In the genomic region with DNA sequence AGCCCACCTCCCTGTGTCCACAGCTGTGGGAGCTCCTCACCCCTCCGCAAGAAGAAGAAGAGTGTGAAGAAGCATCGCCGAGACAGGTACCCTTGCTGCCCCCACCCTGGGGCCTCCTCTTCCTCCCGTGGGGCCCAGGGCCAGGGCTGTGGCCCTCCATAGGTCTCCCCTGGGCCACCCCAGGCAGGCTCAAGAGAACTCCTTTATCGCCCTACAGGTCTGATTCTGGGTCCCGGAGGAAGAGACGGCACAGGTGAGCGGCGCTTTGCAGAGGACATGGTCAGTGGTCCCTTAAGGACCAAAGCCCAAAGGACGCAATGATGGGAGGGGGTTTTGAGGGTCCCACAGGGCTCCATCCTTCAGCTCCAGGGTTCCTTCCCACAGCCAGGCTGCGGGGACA, we compare ENCODE assay signal across 29 cellular contexts. TPM values are rescaled to one million over a fixed set of nuclear protein-coding genes. Genes with fewer than 3 reads are reported as not detected.
"Had no signal": no experiment of that assay in that cellular context is flagged by ENCODE, and none has a peak within 500 bp of the region (broad histone marks: within the 10 kb centered on the region; RNA-seq: fewer than 3 reads in every experiment).

No MANE protein-coding gene starts in this region.

- FAIRE-seq: bronchial epithelial cell, frontal cortex had no signal

- H3K4me3 ChIP-seq: ascending aorta, coronary artery, dorsolateral prefrontal cortex had no signal

- H3K4me3 Mint-ChIP-seq: activated CD4-positive, alpha-beta memory T cell treated with anti-CD3 and anti-CD28 coated beads, Interleukin-2, amount 10 ng/mL, durations not matched to agents 7 days and 5 days; activated CD4-positive, alpha-beta T cell treated with anti-CD3 and anti-CD28 coated beads, Interleukin-2, amount 10 ng/mL, durations not matched to agents 7 days and 5 days; activated naive CD4-positive, alpha-beta T cell treated with anti-CD3 and anti-CD28 coated beads, Interleukin-2, amount 10 ng/mL, durations not matched to agents 7 days and 5 days; activated naive CD8-positive, alpha-beta T cell treated with anti-CD3 and anti-CD28 coated beads, Interleukin-2, amount 10 ng/mL, durations not matched to agents 7 days and 5 days; activated T-cell treated with anti-CD3 and anti-CD28 coated beads, Interleukin-2, amount 50 U/mL, for 24 hours; dendritic cell treated with granulocyte-macrophage colony-stimulating factor and Interleukin-4, amounts not matched to agents 40 ng/mL and 50 ng/mL, for 4 days; endodermal cell had no signal

- H3K27ac ChIP-seq: ascending aorta, brain microvascular endothelial cell, coronary artery, dorsolateral prefrontal cortex had no signal

- H3K36me3 Mint-ChIP-seq: activated naive CD4-positive, alpha-beta T cell treated with anti-CD3 and anti-CD28 coated beads, Interleukin-2, amount 10 ng/mL, durations not matched to agents 7 days and 5 days; activated naive CD4-positive, alpha-beta T cell treated with anti-CD3 and anti-CD28 coated beads, Interleukin-2, amount 50 U/mL, for 72 hours; activated naive CD8-positive, alpha-beta T cell treated with anti-CD3 and anti-CD28 coated beads, Interleukin-2, amount 10 ng/mL, durations not matched to agents 7 days and 5 days had no signal

- H3K9me3 ChIP-seq: ascending aorta had no signal

- H3K36me3 ChIP-seq: ascending aorta, brain microvascular endothelial cell had no signal

- H3K9me3 Mint-ChIP-seq: activated CD4-positive, alpha-beta memory T cell treated with anti-CD3 and anti-CD28 coated beads, Interleukin-2, amount 10 ng/mL, durations not matched to agents 7 days and 5 days; activated CD4-positive, alpha-beta T cell treated with anti-CD3 and anti-CD28 coated beads, Interleukin-2, amount 10 ng/mL, durations not matched to agents 7 days and 5 days; activated naive CD4-positive, alpha-beta T cell treated with anti-CD3 and anti-CD28 coated beads, Interleukin-2, amount 10 ng/mL, durations not matched to agents 7 days and 5 days; activated naive CD4-positive, alpha-beta T cell treated with anti-CD3 and anti-CD28 coated beads, Interleukin-2, amount 50 U/mL, for 72 hours; activated naive CD8-positive, alpha-beta T cell treated with anti-CD3 and anti-CD28 coated beads, Interleukin-2, amount 10 ng/mL, durations not matched to agents 7 days and 5 days; activated T-cell treated with anti-CD3 and anti-CD28 coated beads, Interleukin-2, amount 50 U/mL, for 24 hours; activated T-cell treated with anti-CD3 and anti-CD28 coated beads, Interleukin-2, amount 50 U/mL, for 72 hours; central memory CD8-positive, alpha-beta T cell; dendritic cell treated with granulocyte-macrophage colony-stimulating factor and Interleukin-4, amounts not matched to agents 40 ng/mL and 50 ng/mL, for 4 days; endodermal cell had no signal

- H3K27ac Mint-ChIP-seq: activated CD4-positive, alpha-beta memory T cell treated with anti-CD3 and anti-CD28 coated beads, Interleukin-2, amount 10 ng/mL, durations not matched to agents 7 days and 5 days; activated CD4-positive, alpha-beta T cell treated with anti-CD3 and anti-CD28 coated beads, Interleukin-2, amount 10 ng/mL, durations not matched to agents 7 days and 5 days; activated naive CD4-positive, alpha-beta T cell treated with anti-CD3 and anti-CD28 coated beads, Interleukin-2, amount 10 ng/mL, durations not matched to agents 7 days and 5 days; activated naive CD4-positive, alpha-beta T cell treated with anti-CD3 and anti-CD28 coated beads, Interleukin-2, amount 50 U/mL, for 72 hours; activated T-cell treated with anti-CD3 and anti-CD28 coated beads, Interleukin-2, amount 50 U/mL, for 24 hours; activated T-cell treated with anti-CD3 and anti-CD28 coated beads, Interleukin-2, amount 50 U/mL, for 72 hours; dendritic cell treated with granulocyte-macrophage colony-stimulating factor and Interleukin-4, amounts not matched to agents 40 ng/mL and 50 ng/mL, for 4 days; endodermal cell had no signal

- DNase-seq: activated CD4-positive, alpha-beta memory T cell treated with anti-CD3 and anti-CD28 coated beads, Interleukin-2, amount 10 ng/mL, durations not matched to agents 7 days and 5 days; activated CD4-positive, alpha-beta T cell treated with anti-CD3 and anti-CD28 coated beads for 1 hour; activated CD4-positive, alpha-beta T cell treated with anti-CD3 and anti-CD28 coated beads for 4 hours; activated CD4-positive, alpha-beta T cell treated with anti-CD3 and anti-CD28 coated beads, Interleukin-2, amount 10 ng/mL, durations not matched to agents 7 days and 5 days; activated CD4-positive, alpha-beta T cell treated with anti-CD3 and anti-CD28 coated beads, Interleukin-2, amount 50 U/mL, for 4 hours; activated CD8-positive, alpha-beta memory T cell treated with anti-CD3 and anti-CD28 coated beads, Interleukin-2, amount 50 U/mL, for 48 hours; activated gamma-delta T cell; activated naive CD4-positive, alpha-beta T cell; activated naive CD4-positive, alpha-beta T cell treated with anti-CD3 and anti-CD28 coated beads, Interleukin-2, amount 10 ng/mL, durations not matched to agents 7 days and 5 days; activated naive CD8-positive, alpha-beta T cell treated with anti-CD3 and anti-CD28 coated beads, Interleukin-2, amount 10 ng/mL, durations not matched to agents 7 days and 5 days; activated T-cell treated with anti-CD3 and anti-CD28 coated beads for 4 hours; activated T-cell treated with anti-CD3 and anti-CD28 coated beads, Interleukin-2, amount 50 U/mL, for 24 hours; activated T-cell treated with anti-CD3 and anti-CD28 coated beads, Interleukin-2, amount 50 U/mL, for 72 hours; brain microvascular endothelial cell; dorsolateral prefrontal cortex; effector memory CD4-positive, alpha-beta T cell; foreskin fibroblast; T-helper 2 cell had no signal

- ATAC-seq: activated naive CD4-positive, alpha-beta T cell treated with anti-CD3 and anti-CD28 coated beads, Interleukin-2, amount 50 U/mL, for 72 hours; esophagus mucosa had no signal

- H3K4me1 Mint-ChIP-seq: activated CD4-positive, alpha-beta memory T cell treated with anti-CD3 and anti-CD28 coated beads, Interleukin-2, amount 10 ng/mL, durations not matched to agents 7 days and 5 days; central memory CD8-positive, alpha-beta T cell had no signal

RNA-seq across cellular contexts. Expression of a gene that starts 59.6 kb away (rescaled TPM):
- total RNA-seq: activated CD4-positive, alpha-beta memory T cell treated with anti-CD3 and anti-CD28 coated beads, Interleukin-2, amount 10 ng/mL, durations not matched to agents 7 days and 5 days; activated CD4-positive, alpha-beta T cell treated with anti-CD3 and anti-CD28 coated beads, Interleukin-2, amount 10 ng/mL, durations not matched to agents 7 days and 5 days; activated naive CD4-positive, alpha-beta T cell treated with anti-CD3 and anti-CD28 coated beads, Interleukin-2, amount 50 U/mL, for 72 hours; activated naive CD8-positive, alpha-beta T cell treated with anti-CD3 and anti-CD28 coated beads, Interleukin-2, amount 10 ng/mL, durations not matched to agents 7 days and 5 days; epithelial cell of proximal tubule; T-helper 1 cell treated with Interleukin-12 subunit alpha and Interleukin-12 subunit beta and Interleukin-4 antibody, amounts not matched to agents 30 ng/mL and 1 ng/mL, for 36 hours had no signal
